ENCODE assay signal across 1 cellular context in genomic region chr15:43880406-43881184, GRCh38.
TF ChIP-seq lines count a peak whose summit lies in the region.

No MANE protein-coding gene starts in this region.

TF ChIP-seq in IMR-90, 13 proteins besides CTCF, POLR2A, EP300 and RAD21 (continued from another document):
- TF ChIP-seq MXI1 (IDR thresholded peaks at IDR 0.05; ENCODE audit: borderline replicate concordance, low read depth, low read length) (no peak), SMC3 (IDR thresholded peaks at IDR 0.05; ENCODE audit: low read depth, low read length) (no peak), MAFK (IDR thresholded peaks at IDR 0.05; ENCODE audit: low read depth, low read length) (no peak), CEBPB (IDR thresholded peaks at IDR 0.05; ENCODE audit: low read depth, low read length) (no peak), FOS (IDR thresholded peaks at IDR 0.05; ENCODE audit: low read depth, low read length) (no peak), RCOR1 (IDR thresholded peaks at IDR 0.05; ENCODE audit: insufficient replicate concordance, low read length) (no peak), NFE2L2 (IDR thresholded peaks at IDR 0.05; ENCODE audit: low read depth, low read length) (no peak), CHD1 (IDR thresholded peaks at IDR 0.05; ENCODE audit: low read depth, low read length) (no peak), MAZ (IDR thresholded peaks at IDR 0.05; ENCODE audit: borderline replicate concordance, low read depth, low read length) (no peak), BHLHE40 (IDR thresholded peaks at IDR 0.05; ENCODE audit: low read depth, low read length) (no peak)
